Comparison of ENCODE assay signal across 24 cellular contexts in the genomic region with DNA sequence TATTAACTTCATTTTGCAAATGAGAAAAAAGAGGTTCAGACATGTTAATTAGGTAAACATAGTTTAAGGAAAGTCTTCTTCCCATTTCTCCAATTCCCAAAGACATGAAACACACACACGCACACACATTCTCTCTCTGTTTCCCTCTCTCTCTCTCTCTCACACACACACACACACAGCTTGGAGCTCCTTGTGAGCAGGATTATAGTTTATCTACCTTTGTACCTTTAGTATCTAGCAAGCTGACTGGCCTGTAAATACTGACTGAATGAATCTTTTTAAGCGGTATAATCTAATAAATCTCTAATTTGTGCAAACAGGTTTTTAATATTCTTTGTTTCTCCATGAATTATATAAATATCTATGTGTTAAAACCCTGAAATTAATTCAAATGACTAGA.
DNase-seq lines count a peak whose midpoint lies in the region; ATAC-seq, FAIRE-seq and TF ChIP-seq lines count a peak whose summit lies in the region.
"Had no signal": no experiment of that assay in that cellular context is flagged by ENCODE, and none has a peak within 500 bp of the region (broad histone marks: within the 10 kb centered on the region; RNA-seq: fewer than 3 reads in every experiment).

No MANE protein-coding gene starts in this region.

- no peaks in the 10 kb centered on the region for H4K20me1 ChIP-seq in osteoblast (ENCODE audit: insufficient read depth, low read length)

- no peak for FAIRE-seq in pancreas (lab: Jason Lieb, UNC)

- 61 to 63% methylated on average over 2 of the region's 2 CpGs for WGBS in pancreas, 2 donors

- H3K4me3 Mint-ChIP-seq in endothelial cell (ENCODE audit: unreplicated experiment) (no peak overlapping the region), mesothelial cell of epicardium (no peak overlapping the region)
- H3K4me3 Mint-ChIP-seq: CD8-positive, alpha-beta T cell; IgD-negative memory B cell had no signal

- no peaks in the 10 kb centered on the region for H3K36me3 Mint-ChIP-seq in endothelial cell (ENCODE audit: low read depth, unreplicated experiment)
- peaks cover 11% of the 10 kb centered on the region for H3K36me3 Mint-ChIP-seq in mesothelial cell of epicardium
- H3K36me3 Mint-ChIP-seq: CD8-positive, alpha-beta T cell had no signal

- H3K4me1 ChIP-seq in left ventricle myocardium inferior = peaks cover 51% of the 10 kb centered on the region
- peaks cover 0 to 12% (median 7%) of the 10 kb centered on the region in 3 donors for H3K4me1 ChIP-seq in pancreas
- H3K4me1 ChIP-seq in osteoblast (ENCODE audit: insufficient read depth, low read length) = peaks cover 31% of the 10 kb centered on the region
- H3K4me1 ChIP-seq: Peyer's patch had no signal

- H2AFZ ChIP-seq in osteoblast (ENCODE audit: low read length) = no peak overlapping the region

- no peak for ATAC-seq in pancreas
- ATAC-seq: CD8-positive, alpha-beta T cell had no signal

- peaks cover 41% of the 10 kb centered on the region for H3K36me3 ChIP-seq in left ventricle myocardium inferior
- H3K36me3 ChIP-seq in pancreas = peaks cover 0 to 7% (median 0%) of the 10 kb centered on the region in 3 donors
- H3K36me3 ChIP-seq in osteoblast (ENCODE audit: insufficient read depth, low read length) = peaks cover 58% of the 10 kb centered on the region

- H3K4me1 Mint-ChIP-seq in endothelial cell (ENCODE audit: unreplicated experiment) (peaks cover 15% of the 10 kb centered on the region), mesothelial cell of epicardium (peaks cover 20% of the 10 kb centered on the region)

- DNase-seq in left ventricle myocardium inferior (no peak), cardiac septum (ENCODE audit: low spot score) (no peak), endothelial cell (ENCODE audit: low spot score) (no peak), mesothelial cell of epicardium (ENCODE audit: low spot score in 2 of 2, unreplicated experiment in 2 of 2) (no peak), GDM1 (lab: John Stamatoyannopoulos, UW) (no peak), pancreas (no peak), NCI-H2081 (lab: John Stamatoyannopoulos, UW) (no peak), osteoblast (ENCODE audit: insufficient read length, low spot score, missing footprints) (no peak)
- DNase-seq: AML-193; C1 segment of cervical spinal cord; Calu3; CD8-positive, alpha-beta T cell; DMS153; NCI-H1105; NCI-H146; NCI-H2029; NCI-H2171; NCI-H345; NCI-H524 treated with DMSO at 0.1 percent for 48 hours; NCI-H82; Peyer's patch had no signal

- H3K27ac ChIP-seq in left ventricle myocardium inferior (replicated peaks) (peak overlapping the region; percentile 21), pancreas (no peak overlapping the region), osteoblast (ENCODE audit: low read depth, low read length) (no peak overlapping the region)
- H3K27ac ChIP-seq: 22Rv1, Peyer's patch had no signal

- H3K4me3 ChIP-seq in left ventricle myocardium inferior (no peak overlapping the region), pancreas (no peak overlapping the region), osteoblast (ENCODE audit: insufficient read depth, low read length) (no peak overlapping the region)
- H3K4me3 ChIP-seq: HAP-1, Peyer's patch had no signal

- peaks cover 48% of the 10 kb centered on the region for H3K79me2 ChIP-seq in osteoblast (ENCODE audit: insufficient read depth, low read length)

- no peaks in the 10 kb centered on the region for H3K9me3 ChIP-seq in left ventricle myocardium inferior (replicated peaks)
- no peaks in the 10 kb centered on the region for H3K9me3 ChIP-seq in pancreas
- no peaks in the 10 kb centered on the region for H3K9me3 ChIP-seq in osteoblast (ENCODE audit: low read depth, low read length)
- H3K9me3 ChIP-seq: HAP-1, Peyer's patch had no signal

- H3K27ac Mint-ChIP-seq in endothelial cell (ENCODE audit: unreplicated experiment) = peak overlapping the region; percentile 44
- H3K27ac Mint-ChIP-seq in mesothelial cell of epicardium = peak overlapping the region; percentile 68
- H3K27ac Mint-ChIP-seq: CD8-positive, alpha-beta T cell; IgD-negative memory B cell had no signal

- no peaks in the 10 kb centered on the region for H3K27me3 Mint-ChIP-seq in endothelial cell (ENCODE audit: unreplicated experiment)
- no peaks in the 10 kb centered on the region for H3K27me3 Mint-ChIP-seq in mesothelial cell of epicardium (ENCODE audit: low read depth)
- H3K27me3 Mint-ChIP-seq: IgD-negative memory B cell had no signal

- intact Hi-C loops in left ventricle myocardium inferior (cut with micrococcal nuclease) (no loop called here), cardiac septum (cut with DNase I) (no loop called here), pancreas (cut with DNase I) (no loop called here)

- H3K9me3 Mint-ChIP-seq in endothelial cell (ENCODE audit: unreplicated experiment) (no peaks in the 10 kb centered on the region), mesothelial cell of epicardium (no peaks in the 10 kb centered on the region)
- H3K9me3 Mint-ChIP-seq: CD8-positive, alpha-beta T cell; IgD-negative memory B cell had no signal

- H3K27me3 ChIP-seq in left ventricle myocardium inferior (ENCODE audit: low read depth) (no peaks in the 10 kb centered on the region), pancreas (no peaks in the 10 kb centered on the region), osteoblast (ENCODE audit: insufficient read depth, low read length) (no peaks in the 10 kb centered on the region)
- H3K27me3 ChIP-seq: Peyer's patch had no signal

- TF ChIP-seq CTCF in left ventricle myocardium inferior (IDR thresholded peaks at IDR 0.05; ENCODE audit: borderline replicate concordance) (no peak), endothelial cell (IDR thresholded peaks at IDR 0.05; ENCODE audit: unreplicated experiment) (no peak), mesothelial cell of epicardium (IDR thresholded peaks at IDR 0.05; ENCODE audit: unreplicated experiment) (no peak), pancreas (IDR thresholded peaks at IDR 0.05) (no peak), osteoblast (IDR thresholded peaks at IDR 0.05; ENCODE audit: extremely low read depth, low read depth, low read length) (no peak)

- no peak overlapping the region for H3K4me2 ChIP-seq in osteoblast (ENCODE audit: insufficient read depth, low read length)
